In genomic region chr3:150216041-150216811, GRCh38 we compare ENCODE assay signal across 9 cellular contexts.
A peak's percentile ranks its signal among the peaks of the same experiment; 100 is the strongest.
DNase-seq lines count a peak whose midpoint lies in the region; ATAC-seq lines count a peak whose summit lies in the region.
"Had no signal": no experiment of that assay in that cellular context is flagged by ENCODE, and none has a peak within 500 bp of the region (broad histone marks: within the 10 kb centered on the region; RNA-seq: fewer than 3 reads in every experiment).

No MANE protein-coding gene starts in this region.

- DNase-seq in AG08396 (ENCODE audit: low spot score) (peak; percentile 41), NCI-H146 (lab: John Stamatoyannopoulos, UW) (peak; percentile 100), amniotic epithelial cell (ENCODE audit: low read depth) (peak; percentile 66), iPS-NIHi7 (ENCODE audit: extremely low spot score) (peak; percentile 57), NAMALWA (ENCODE audit: low spot score) (no peak)
- DNase-seq: CD4-positive, CD25-positive, alpha-beta regulatory T cell had no signal

- ATAC-seq in GM21526 (IDR thresholded peaks at IDR 0.05; ENCODE audit: low FRiP score, unreplicated experiment) = no peak
- ATAC-seq in HG02938 (IDR thresholded peaks at IDR 0.05; ENCODE audit: unreplicated experiment) = no peak
- no peak for ATAC-seq in HG02973 (IDR thresholded peaks at IDR 0.05; ENCODE audit: unreplicated experiment)
